Comparison of ENCODE assay signal across 8 cellular contexts in genomic region chr12:122080149-122081107, GRCh38. TPM values are rescaled to one million over a fixed set of nuclear protein-coding genes. Genes with fewer than 3 reads are reported as not detected.
A peak's percentile ranks its signal among the peaks of the same experiment; 100 is the strongest.
DNase-seq lines count a peak whose midpoint lies in the region; ATAC-seq and TF ChIP-seq lines count a peak whose summit lies in the region.

No MANE protein-coding gene starts in this region.

- peak; percentile 59 for ATAC-seq in sciatic nerve
- ATAC-seq in GM18858 (IDR thresholded peaks at IDR 0.05; ENCODE audit: unreplicated experiment): no peak

- H3K4me3 ChIP-seq in astrocyte of the spinal cord (ENCODE audit: low read depth, low read length): peak overlapping the region; percentile 68
- peak overlapping the region; percentile 2; the same call in 1 of the 2 replicates for H3K4me3 ChIP-seq in iPS DF 6.9 (ENCODE audit: low read length)

- H3K27ac ChIP-seq in iPS DF 6.9 (ENCODE audit: low read length): no peak overlapping the region

- WGBS in iPS DF 6.9 (ENCODE audit: insufficient coverage, insufficient read length): no CpG with 5 or more reads among the region's 18 CpGs

- H3K4me1 ChIP-seq in iPS DF 6.9 (ENCODE audit: control insufficient read depth, insufficient read depth, low read length): no peaks in the 10 kb centered on the region; the same call in 1 of the 2 replicates

- peak; percentile 64 for DNase-seq in activated effector memory CD4-positive, alpha-beta T cell treated with anti-CD3 and anti-CD28 coated beads, Interleukin-2, amount 50 U/mL, for 16 hours
- no peak for DNase-seq in activated effector memory CD4-positive, alpha-beta T cell treated with Interleukin-2 at 50 U/mL for 16 hours
- peak; percentile 39 for DNase-seq in NCI-H774 (lab: John Stamatoyannopoulos, UW)
- peak; percentile 84 for DNase-seq in astrocyte of the spinal cord (ENCODE audit: low read depth, low spot score)
- DNase-seq in iPS DF 6.9 (ENCODE audit: low read depth, low spot score): no peak
- DNase-seq in sciatic nerve (ENCODE audit: low spot score): no peak
- DNase-seq in T-helper 9 cell: no peak

- in situ Hi-C loops in astrocyte of the spinal cord (cut with HindIII; ENCODE audit: low sequenced_read_pairs): no loop called here

- intact Hi-C loops in sciatic nerve (cut with DNase I): no loop called here

- H3K27me3 ChIP-seq in iPS DF 6.9 (ENCODE audit: control insufficient read depth, insufficient read depth, low read length): no peaks in the 10 kb centered on the region; the same call in 1 of the 2 replicates

- H3K36me3 ChIP-seq in iPS DF 6.9 (ENCODE audit: control insufficient read depth, insufficient read depth, low read length): no peaks in the 10 kb centered on the region

- no peak for TF ChIP-seq CTCF in astrocyte of the spinal cord (IDR thresholded peaks at IDR 0.05; ENCODE audit: low read depth, low read length)

- H3K9me3 ChIP-seq in iPS DF 6.9 (ENCODE audit: control insufficient read depth, insufficient read depth, low read length): no peaks in the 10 kb centered on the region

RNA-seq across cellular contexts. Expression of gene MLXIP, which starts 1.9 kb away (rescaled TPM):
- 44.2 TPM for total RNA-seq in sciatic nerve

RNA-seq across cellular contexts. Expression of gene BCL7A, which starts 58.7 kb away (rescaled TPM):
- total RNA-seq in sciatic nerve: 5.8 TPM

Comparison
In these comparisons a context has a peak if more than half of its experiments do, and no peak if none do; other contexts are left out.
1. DNase-seq: peak in activated effector memory CD4-positive, alpha-beta T cell treated with anti-CD3 and anti-CD28 coated beads, Interleukin-2, amount 50 U/mL, for 16 hours (single experiment), NCI-H774 (single experiment) and astrocyte of the spinal cord (single experiment); none in activated effector memory CD4-positive, alpha-beta T cell treated with Interleukin-2 at 50 U/mL for 16 hours (single experiment), iPS DF 6.9 (single experiment), sciatic nerve (single experiment) and T-helper 9 cell (single experiment).